Comparison of ENCODE assay signal across 8 cellular contexts in genomic region chr6:13873288-13874190, GRCh38. TPM values are rescaled to one million over a fixed set of nuclear protein-coding genes. Genes with fewer than 3 reads are reported as not detected.
A peak's percentile ranks its signal among the peaks of the same experiment; 100 is the strongest.
DNase-seq lines count a peak whose midpoint lies in the region; ATAC-seq, FAIRE-seq and TF ChIP-seq lines count a peak whose summit lies in the region.

No MANE protein-coding gene starts in this region.

- H3K4me1 Mint-ChIP-seq in T-helper 2 cell treated with Interferon-gamma antibody and Interleukin-4, amounts not matched to agents 5 μg/mL and 100 μg/mL, for 36 hours (ENCODE audit: low read depth): peaks cover 4% of the 10 kb centered on the region

- TF ChIP-seq CTCF in A549 (IDR thresholded peaks at IDR 0.05) (peak; percentile 75), astrocyte of the spinal cord (IDR thresholded peaks at IDR 0.05; ENCODE audit: low read depth, low read length) (peak; percentile 76)

- no peak for TF ChIP-seq EP300 in A549 (IDR thresholded peaks at IDR 0.05)

- H3K27me3 Mint-ChIP-seq in T-helper 2 cell treated with Interferon-gamma antibody and Interleukin-4, amounts not matched to agents 5 μg/mL and 100 μg/mL, for 36 hours (ENCODE audit: low read depth): peaks cover 10% of the 10 kb centered on the region

- ATAC-seq in A549: peak; percentile 85 to 94
- ATAC-seq in GM19372 (IDR thresholded peaks at IDR 0.05; ENCODE audit: low read depth, unreplicated experiment): peak; percentile 56

- H3K27ac ChIP-seq in A549: peak overlapping the region; percentile 32 to 77; a peak in 4 of 6 replicates

- H3K4me2 ChIP-seq in A549: peak overlapping the region; percentile 99

- H3K4me3 Mint-ChIP-seq in T-helper 2 cell treated with Interferon-gamma antibody and Interleukin-4, amounts not matched to agents 5 μg/mL and 100 μg/mL, for 36 hours: peak overlapping the region; percentile 57

- TF ChIP-seq POLR2A in A549 (IDR thresholded peaks at IDR 0.05; ENCODE audit: low read length): no peak

- H3K27ac Mint-ChIP-seq in T-helper 2 cell treated with Interferon-gamma antibody and Interleukin-4, amounts not matched to agents 5 μg/mL and 100 μg/mL, for 36 hours: no peak overlapping the region

- in situ Hi-C loops in astrocyte of the spinal cord (cut with HindIII; ENCODE audit: low sequenced_read_pairs): no loop called here

- DNase-seq in A549 (ENCODE audit: low read depth in 1 of 2, low spot score in 1 of 2) (peak; percentile 58 to 66), NCI-H1105 treated with DMSO at 0.1 percent for 48 hours (lab: John Stamatoyannopoulos, UW) (peak; percentile 92), astrocyte of the spinal cord (ENCODE audit: low read depth, low spot score) (no peak), GDM1 (lab: John Stamatoyannopoulos, UW) (no peak)
- DNase-seq in T-helper 2 cell treated with Interferon-gamma antibody and Interleukin-4, amounts not matched to agents 5 μg/mL and 100 μg/mL, for 36 hours (ENCODE audit: low spot score): peak; percentile 58
- DNase-seq in stimulated activated CD4-positive, alpha-beta T cell treated with anti-CD3 and anti-CD28 coated beads, Interleukin-12 subunit alpha, Interleukin-12 subunit beta, amount 100 ng/mL, for 48 hours (ENCODE audit: low read depth in 2 of 3, low spot score in 1 of 3): peak; percentile 39 to 64 (median 56)

- H3K9me3 ChIP-seq in A549: no peaks in the 10 kb centered on the region
- H3K9me3 ChIP-seq in iPS-18c (ENCODE audit: control insufficient read depth, insufficient read depth, low read length): no peaks in the 10 kb centered on the region

- TF ChIP-seq RAD21 in A549 (conservative IDR thresholded peaks at IDR 0.05 in 1 of 2, IDR thresholded peaks at IDR 0.05 in 1 of 2): peak; percentile 44 to 59

- POLR2A ChIA-PET in A549 (lab: Yijun Ruan, JAX): no interaction called here

- FAIRE-seq in A549 (lab: Jason Lieb, UNC): no peak

- peak overlapping the region; percentile 61 for H3K4me3 ChIP-seq in A549
- H3K4me3 ChIP-seq in astrocyte of the spinal cord (ENCODE audit: low read depth, low read length): peak overlapping the region; percentile 36
- peak overlapping the region; percentile 46 for H3K4me3 ChIP-seq in iPS-18c (ENCODE audit: insufficient read depth, low read depth, low read length)

- CTCF ChIA-PET in A549 (lab: Yijun Ruan, JAX): interaction anchor here (0.6 to 4.0 kb wide), 22 partner anchors 10 to 256 kb away, joined by 3 to 22 read pairs (median 3); partner anchors contain the start of gene RNF182

- no peaks in the 10 kb centered on the region for H3K9me3 Mint-ChIP-seq in T-helper 2 cell treated with Interferon-gamma antibody and Interleukin-4, amounts not matched to agents 5 μg/mL and 100 μg/mL, for 36 hours

- H3K36me3 Mint-ChIP-seq in T-helper 2 cell treated with Interferon-gamma antibody and Interleukin-4, amounts not matched to agents 5 μg/mL and 100 μg/mL, for 36 hours (ENCODE audit: low read depth): no peaks in the 10 kb centered on the region

- WGBS in A549 (ENCODE audit: missing lambda C conversion rate): 41% methylated on average over 12 of the region's 49 CpGs

- H3K4me1 ChIP-seq in A549: no peaks in the 10 kb centered on the region; the same call in 2 of the 3 replicates

TF ChIP-seq in A549, 52 proteins besides CTCF, POLR2A, EP300 and RAD21:
- TF ChIP-seq E2F6 (IDR thresholded peaks at IDR 0.05; ENCODE audit: borderline replicate concordance, low read depth) (peak; percentile 94), BHLHE40 (IDR thresholded peaks at IDR 0.05; ENCODE audit: low read depth, low read length) (no peak), SMC3 (IDR thresholded peaks at IDR 0.05) (peak; percentile 66), ZNF302 (CRISPR knock-in tag; IDR thresholded peaks at IDR 0.05) (no peak), REST (IDR thresholded peaks at IDR 0.05) (no peak), HEYL (CRISPR knock-in tag; IDR thresholded peaks at IDR 0.05) (no peak), MAX (IDR thresholded peaks at IDR 0.05) (peak; percentile 95), ATOH8 (CRISPR knock-in tag; IDR thresholded peaks at IDR 0.05; ENCODE audit: low read depth) (no peak), CBX2 (IDR thresholded peaks at IDR 0.05; ENCODE audit: borderline replicate concordance, low read depth) (no peak), FOSL2 (IDR thresholded peaks at IDR 0.05) (no peak), FOSL2 (CRISPR knock-in tag; IDR thresholded peaks at IDR 0.05) (no peak)

RNA-seq across cellular contexts. Expression of gene RNF182, which starts 51.2 kb away (rescaled TPM):
- polyA plus RNA-seq in A549 (2011; rRNA removed): 1.7 and 2.5 TPM in 2 replicates
- 0.53 and 1.00 TPM in 2 replicates for polyA plus RNA-seq in A549 (2012; cell fraction: cytosol; rRNA removed)
- 0.56 and 1.2 TPM in 2 replicates for polyA plus RNA-seq in A549 (2012; cell fraction: nucleus; rRNA removed)
- 4.2 to 4.9 TPM (median 4.4 TPM) in 3 replicates for polyA plus RNA-seq in A549 (2017; fragmentation: RNase III; extraction: RNeasy Plus Mini Kit Qiagen cat#74134 plus additional on column Dnase treatment)
- 1.8 and 2.8 TPM in 2 replicates for polyA minus RNA-seq in A549 (2011; rRNA and poly(A)+ RNA removed)

RNA-seq across cellular contexts. Expression of gene MCUR1, which starts 59.2 kb away (rescaled TPM):
- 13.1 and 15.6 TPM in 2 replicates for polyA plus RNA-seq in A549 (2011; rRNA removed)
- 5.6 and 7.2 TPM in 2 replicates for polyA plus RNA-seq in A549 (2012; cell fraction: cytosol; rRNA removed)
- polyA plus RNA-seq in A549 (2012; cell fraction: nucleus; rRNA removed): 3.3 and 4.9 TPM in 2 replicates
- polyA plus RNA-seq in A549 (2017; fragmentation: RNase III; extraction: RNeasy Plus Mini Kit Qiagen cat#74134 plus additional on column Dnase treatment): 11.6 to 14.1 TPM (median 11.6 TPM) in 3 replicates
- polyA minus RNA-seq in A549 (2011; rRNA and poly(A)+ RNA removed): 5.5 and 5.6 TPM in 2 replicates

Comparison
In these comparisons a context has a peak if more than half of its experiments do, and no peak if none do; other contexts are left out.
1. DNase-seq: peak in A549 (2 of 2), NCI-H1105 treated with DMSO at 0.1 percent for 48 hours (single experiment), T-helper 2 cell treated with Interferon-gamma antibody and Interleukin-4, amounts not matched to agents 5 μg/mL and 100 μg/mL, for 36 hours (single experiment) and stimulated activated CD4-positive, alpha-beta T cell treated with anti-CD3 and anti-CD28 coated beads, Interleukin-12 subunit alpha, Interleukin-12 subunit beta, amount 100 ng/mL, for 48 hours (3 of 3); none in astrocyte of the spinal cord (single experiment) and GDM1 (single experiment).
2. Peak in every context shown above with its lines, with median percentiles within 50 percentile points of each other: H3K4me3 ChIP-seq.